ENCODE assay signal across 16 cellular contexts in the genomic region with DNA sequence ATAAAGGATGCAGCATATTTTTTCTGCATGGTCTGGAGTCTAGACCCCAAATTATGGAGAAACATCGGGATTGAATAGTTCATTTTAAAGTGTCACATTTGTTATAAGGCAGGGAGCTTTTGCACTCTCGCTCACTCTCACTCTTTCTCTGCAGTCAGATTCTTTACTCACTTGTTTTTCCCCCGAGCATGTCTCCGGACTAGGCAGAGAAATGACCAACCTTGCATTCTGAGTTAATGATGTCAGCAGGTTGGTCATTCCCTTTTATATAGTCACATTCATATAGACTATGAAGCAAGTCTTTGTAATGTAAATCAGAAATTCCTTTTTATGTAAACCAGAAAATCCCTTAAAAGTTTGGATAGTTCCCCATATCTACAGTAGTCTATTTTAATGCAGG. TPM values are rescaled to one million over a fixed set of nuclear protein-coding genes. Genes with fewer than 3 reads are reported as not detected.
DNase-seq lines count a peak whose midpoint lies in the region; ATAC-seq and TF ChIP-seq lines count a peak whose summit lies in the region.
"Had no signal": no experiment of that assay in that cellular context is flagged by ENCODE, and none has a peak within 500 bp of the region (broad histone marks: within the 10 kb centered on the region; RNA-seq: fewer than 3 reads in every experiment).

No MANE protein-coding gene starts in this region.

- in situ Hi-C loops in HAP-1 (cut with MboI; ENCODE audit: low sequenced_read_pairs), result no loop called here

- H3K27ac ChIP-seq in esophagus muscularis mucosa (replicated peaks in 1 of 4), result no peak overlapping the region
- H3K27ac ChIP-seq: tibial nerve had no signal

- H3K4me1 ChIP-seq in HAP-1 (peaks cover 45% of the 10 kb centered on the region), esophagus muscularis mucosa (peaks cover 7 to 23% (median 18%) of the 10 kb centered on the region in 4 donors), skeletal muscle satellite cell (ENCODE audit: control insufficient read depth, insufficient read depth, low read length) (peaks cover 47% of the 10 kb centered on the region)

- ATAC-seq in SK-N-SH treated with all-trans-retinoic acid at 6 μM for 48 hours, result 0 out of 3 replicates have a peak, but pooled peaks have one; percentile 3
- ATAC-seq: K562 had no signal

- peak overlapping the region; percentile 4 for H3K9ac ChIP-seq in skeletal muscle satellite cell (ENCODE audit: low read depth, low read length)

- peaks cover 6% of the 10 kb centered on the region for H3K36me3 ChIP-seq in HAP-1 (replicated peaks)
- H3K36me3 ChIP-seq in esophagus muscularis mucosa, result no peaks in the 10 kb centered on the region
- no peaks in the 10 kb centered on the region for H3K36me3 ChIP-seq in skeletal muscle satellite cell (ENCODE audit: insufficient read depth, low read length)
- H3K36me3 ChIP-seq: tibial nerve had no signal

- H3K9me3 ChIP-seq in HAP-1, result 0 out of 2 replicates have a peak, but pooled peaks cover 2% of the 10 kb centered on the region
- no peaks in the 10 kb centered on the region for H3K9me3 ChIP-seq in esophagus muscularis mucosa
- no peaks in the 10 kb centered on the region for H3K9me3 ChIP-seq in skeletal muscle satellite cell (replicated peaks; ENCODE audit: low read length)
- H3K9me3 ChIP-seq: tibial nerve had no signal

- no peak for TF ChIP-seq EP300 in esophagus muscularis mucosa (IDR thresholded peaks at IDR 0.05)

- intact Hi-C loops in esophagus muscularis mucosa (cut with DNase I), result no loop called here

- TF ChIP-seq CTCF in esophagus muscularis mucosa (IDR thresholded peaks at IDR 0.05), result no peak

- H3K4me3 ChIP-seq in HAP-1 (no peak overlapping the region), esophagus muscularis mucosa (no peak overlapping the region), skeletal muscle satellite cell (ENCODE audit: low read length) (peak overlapping the region; percentile 43)
- H3K4me3 ChIP-seq: K562, skin epidermis, tibial nerve had no signal

- 89% methylated on average over 4 of the region's 4 CpGs for WGBS in esophagus muscularis mucosa

- no peaks in the 10 kb centered on the region for H3K27me3 ChIP-seq in HAP-1 (ENCODE audit: low read depth)
- H3K27me3 ChIP-seq in esophagus muscularis mucosa, result peaks cover 0 to 21% (median 0%) of the 10 kb centered on the region in 4 donors
- H3K27me3 ChIP-seq in skeletal muscle satellite cell (ENCODE audit: control insufficient read depth, insufficient read depth, low read length), result no peaks in the 10 kb centered on the region
- H3K27me3 ChIP-seq: tibial nerve had no signal

- DNase-seq in HAP-1 (ENCODE audit: low spot score in 2 of 2) (peak; percentile 54 to 94), esophagus muscularis mucosa (ENCODE audit: extremely low spot score) (peak; percentile 45), DMS153 treated with DMSO at 0.1 percent for 48 hours (lab: John Stamatoyannopoulos, UW; ENCODE audit: unreplicated experiment) (no peak), NCI-H1105 treated with DMSO at 0.1 percent for 48 hours (lab: John Stamatoyannopoulos, UW) (no peak), NCI-H146 treated with DMSO at 0.1 percent for 48 hours (lab: John Stamatoyannopoulos, UW; ENCODE audit: unreplicated experiment) (no peak)
- DNase-seq: activated CD4-positive, alpha-beta T cell treated with anti-CD3 and anti-CD28 coated beads, Interleukin-2, amount 10 ng/mL, durations not matched to agents 7 days and 5 days; activated effector memory CD4-positive, alpha-beta T cell treated with anti-CD3 and anti-CD28 coated beads, Interleukin-2, amount 50 U/mL, for 16 hours; Caco-2; kidney glomerular epithelial cell; naive B cell; NCI-H2029 treated with DMSO at 0.1 percent for 48 hours had no signal

- no peak for TF ChIP-seq POLR2A in esophagus muscularis mucosa (IDR thresholded peaks at IDR 0.05; ENCODE audit: low read depth)

- H3K4me2 ChIP-seq in skeletal muscle satellite cell (ENCODE audit: low read length), result peak overlapping the region; percentile 63

TF ChIP-seq in SK-N-SH treated with all-trans-retinoic acid at 6 μM for 48 hours, 23 proteins besides CTCF, POLR2A, EP300 and RAD21:
- TF ChIP-seq, protein P1, sequence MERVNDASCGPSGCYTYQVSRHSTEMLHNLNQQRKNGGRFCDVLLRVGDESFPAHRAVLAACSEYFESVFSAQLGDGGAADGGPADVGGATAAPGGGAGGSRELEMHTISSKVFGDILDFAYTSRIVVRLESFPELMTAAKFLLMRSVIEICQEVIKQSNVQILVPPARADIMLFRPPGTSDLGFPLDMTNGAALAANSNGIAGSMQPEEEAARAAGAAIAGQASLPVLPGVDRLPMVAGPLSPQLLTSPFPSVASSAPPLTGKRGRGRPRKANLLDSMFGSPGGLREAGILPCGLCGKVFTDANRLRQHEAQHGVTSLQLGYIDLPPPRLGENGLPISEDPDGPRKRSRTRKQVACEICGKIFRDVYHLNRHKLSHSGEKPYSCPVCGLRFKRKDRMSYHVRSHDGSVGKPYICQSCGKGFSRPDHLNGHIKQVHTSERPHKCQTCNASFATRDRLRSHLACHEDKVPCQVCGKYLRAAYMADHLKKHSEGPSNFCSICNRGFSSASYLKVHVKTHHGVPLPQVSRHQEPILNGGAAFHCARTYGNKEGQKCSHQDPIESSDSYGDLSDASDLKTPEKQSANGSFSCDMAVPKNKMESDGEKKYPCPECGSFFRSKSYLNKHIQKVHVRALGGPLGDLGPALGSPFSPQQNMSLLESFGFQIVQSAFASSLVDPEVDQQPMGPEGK (CRISPR knock-in tag; IDR thresholded peaks at IDR 0.05; ENCODE audit: borderline replicate concordance), result no peak
- TF ChIP-seq OSR1 (CRISPR knock-in tag; IDR thresholded peaks at IDR 0.05), result no peak
- no peak for TF ChIP-seq ZFP30 (CRISPR knock-in tag; IDR thresholded peaks at IDR 0.05)
- TF ChIP-seq ARNTL (CRISPR knock-in tag; IDR thresholded peaks at IDR 0.05; ENCODE audit: borderline replicate concordance, low read depth), result no peak
- no peak for TF ChIP-seq CSRNP3 (CRISPR knock-in tag; IDR thresholded peaks at IDR 0.05)
- TF ChIP-seq ZNF70 (CRISPR knock-in tag; IDR thresholded peaks at IDR 0.05), result no peak
- TF ChIP-seq PPARA (CRISPR knock-in tag; IDR thresholded peaks at IDR 0.05; ENCODE audit: borderline replicate concordance), result no peak
- no peak for TF ChIP-seq ZC3H10 (CRISPR knock-in tag; IDR thresholded peaks at IDR 0.05)
- TF ChIP-seq TOX (CRISPR knock-in tag; IDR thresholded peaks at IDR 0.05; ENCODE audit: borderline replicate concordance), result no peak
- no peak for TF ChIP-seq ESRRG (CRISPR knock-in tag; IDR thresholded peaks at IDR 0.05)
- TF ChIP-seq ZFP3 (CRISPR knock-in tag; IDR thresholded peaks at IDR 0.05), result no peak

RNA-seq across cellular contexts. Expression of gene C12orf75, which starts 4.1 kb away (rescaled TPM):
- total RNA-seq in esophagus muscularis mucosa, result 1 to 10 TPM in 3 of 4 donors, under 1 TPM in 1; 0.83 to 3.1 (median 2.8) TPM
- 33.0 and 61.2 TPM in 2 replicates for total RNA-seq in skeletal muscle satellite cell (2012; rRNA removed)

Comparison
In these comparisons a context has a peak if more than half of its experiments do, and no peak if none do; other contexts are left out.
1. DNase-seq: peak in HAP-1 (2 of 2) and esophagus muscularis mucosa (single experiment); none in DMS153 treated with DMSO at 0.1 percent for 48 hours (single experiment), NCI-H1105 treated with DMSO at 0.1 percent for 48 hours (single experiment) and NCI-H146 treated with DMSO at 0.1 percent for 48 hours (single experiment).